In genomic region chr15:78873796-78874761, GRCh38 we compare ENCODE assay signal across 8 cellular contexts. TPM values are rescaled to one million over a fixed set of nuclear protein-coding genes. Genes with fewer than 3 reads are reported as not detected.
DNase-seq lines count a peak whose midpoint lies in the region; ATAC-seq and TF ChIP-seq lines count a peak whose summit lies in the region.

No MANE protein-coding gene starts in this region.

- H3K79me2 ChIP-seq in neural progenitor cell (ENCODE audit: low read depth): peaks cover 67% of the 10 kb centered on the region

- no peaks in the 10 kb centered on the region for H3K9me3 Mint-ChIP-seq in activated CD4-positive, alpha-beta T cell treated with anti-CD3 and anti-CD28 coated beads, Interleukin-2, amount 10 ng/mL, durations not matched to agents 7 days and 5 days
- no peaks in the 10 kb centered on the region for H3K9me3 Mint-ChIP-seq in neural progenitor cell

- no peak for TF ChIP-seq CTCF in neural progenitor cell (IDR thresholded peaks at IDR 0.05)

- no peaks in the 10 kb centered on the region for H3K9me3 ChIP-seq in HUES6 (ENCODE audit: control insufficient read depth, insufficient read depth, low read depth, low read length)
- no peaks in the 10 kb centered on the region for H3K9me3 ChIP-seq in neural progenitor cell (ENCODE audit: low read depth)

- H2AFZ ChIP-seq in neural progenitor cell (replicated peaks): no peak overlapping the region

- peaks cover 29% of the 10 kb centered on the region for H3F3A ChIP-seq in neural progenitor cell (ENCODE audit: low read depth)

- H3K4me2 ChIP-seq in neural progenitor cell: peak overlapping the region; percentile 81

- H3K4me1 ChIP-seq in HUES6 (ENCODE audit: control insufficient read depth, insufficient read depth, low read length): peaks cover 41% of the 10 kb centered on the region
- H3K4me1 ChIP-seq in neural progenitor cell: peaks cover 48% of the 10 kb centered on the region

- H3K27ac Mint-ChIP-seq in activated CD4-positive, alpha-beta T cell treated with anti-CD3 and anti-CD28 coated beads, Interleukin-2, amount 10 ng/mL, durations not matched to agents 7 days and 5 days: peak overlapping the region; percentile 100
- H3K27ac Mint-ChIP-seq in neural progenitor cell: peak overlapping the region; percentile 100

- H3K36me3 ChIP-seq in HUES6 (ENCODE audit: control insufficient read depth, insufficient read depth, low read length): peaks cover 6% of the 10 kb centered on the region; the same call in 1 of the 2 replicates
- H3K36me3 ChIP-seq in neural progenitor cell: no peaks in the 10 kb centered on the region

- H3K27me3 Mint-ChIP-seq in activated CD4-positive, alpha-beta T cell treated with anti-CD3 and anti-CD28 coated beads, Interleukin-2, amount 10 ng/mL, durations not matched to agents 7 days and 5 days: no peaks in the 10 kb centered on the region
- H3K27me3 Mint-ChIP-seq in neural progenitor cell (ENCODE audit: insufficient read depth, low read depth): peaks cover 16% of the 10 kb centered on the region

- H3K4me3 Mint-ChIP-seq in activated CD4-positive, alpha-beta T cell treated with anti-CD3 and anti-CD28 coated beads, Interleukin-2, amount 10 ng/mL, durations not matched to agents 7 days and 5 days: peak overlapping the region; percentile 100
- peak overlapping the region; percentile 99 for H3K4me3 Mint-ChIP-seq in neural progenitor cell

- H3K4me1 Mint-ChIP-seq in activated CD4-positive, alpha-beta T cell treated with anti-CD3 and anti-CD28 coated beads, Interleukin-2, amount 10 ng/mL, durations not matched to agents 7 days and 5 days: peaks cover 51% of the 10 kb centered on the region
- peaks cover 38% of the 10 kb centered on the region for H3K4me1 Mint-ChIP-seq in neural progenitor cell

- ATAC-seq in HG03095 (IDR thresholded peaks at IDR 0.05; ENCODE audit: unreplicated experiment) (no peak), HG02759 (IDR thresholded peaks at IDR 0.05; ENCODE audit: unreplicated experiment) (no peak)

- DNase-seq in CD1c-positive myeloid dendritic cell (ENCODE audit: extremely low spot score) (peak; percentile 69), epithelial cell of prostate (ENCODE audit: low read depth, low spot score) (no peak), neural progenitor cell (ENCODE audit: low spot score) (peak; percentile 32), Ammon's horn (ENCODE audit: low spot score) (no peak)
- DNase-seq in activated CD4-positive, alpha-beta T cell treated with anti-CD3 and anti-CD28 coated beads, Interleukin-2, amount 10 ng/mL, durations not matched to agents 7 days and 5 days: peak; percentile 56

- H3K9ac ChIP-seq in HUES6 (ENCODE audit: low read length): peak overlapping the region; percentile 100
- peak overlapping the region; percentile 77 for H3K9ac ChIP-seq in neural progenitor cell

- peak overlapping the region; percentile 100 for H3K27ac ChIP-seq in HUES6 (ENCODE audit: low read depth, low read length)
- peak overlapping the region; percentile 98 for H3K27ac ChIP-seq in epithelial cell of prostate
- H3K27ac ChIP-seq in neural progenitor cell: peak overlapping the region; percentile 100

- H3K27me3 ChIP-seq in HUES6 (ENCODE audit: control insufficient read depth, insufficient read depth, low read length) (no peaks in the 10 kb centered on the region), neural progenitor cell (no peaks in the 10 kb centered on the region)

- H3K4me3 ChIP-seq in HUES6 (ENCODE audit: low read depth, low read length) (peak overlapping the region; percentile 100), neural progenitor cell (peak overlapping the region; percentile 92)

- POLR2A ChIA-PET in activated CD4-positive, alpha-beta T cell treated with anti-CD3 and anti-CD28 coated beads, Interleukin-2, amount 10 ng/mL, durations not matched to agents 7 days and 5 days (lab: Charles Lee): interaction anchor here (0.6 kb wide), 1 partner anchor 1093 kb away, joined by 3 read pairs; no protein-coding TSS in a partner anchor

- CTCF ChIA-PET in activated CD4-positive, alpha-beta T cell treated with anti-CD3 and anti-CD28 coated beads, Interleukin-2, amount 10 ng/mL, durations not matched to agents 7 days and 5 days (lab: Charles Lee): interaction anchor here (0.6 to 1.9 kb wide), 13 partner anchors 11 to 807 kb away, joined by 3 to 9 read pairs (median 3); no protein-coding TSS in a partner anchor

- peaks cover 55% of the 10 kb centered on the region for H4K20me1 ChIP-seq in neural progenitor cell (ENCODE audit: low read depth)

- peaks cover 21% of the 10 kb centered on the region for H3K36me3 Mint-ChIP-seq in activated CD4-positive, alpha-beta T cell treated with anti-CD3 and anti-CD28 coated beads, Interleukin-2, amount 10 ng/mL, durations not matched to agents 7 days and 5 days (ENCODE audit: low read depth)
- peaks cover 12% of the 10 kb centered on the region for H3K36me3 Mint-ChIP-seq in neural progenitor cell

RNA-seq across cellular contexts. Expression of gene MORF4L1, which starts 1.4 kb away (rescaled TPM):
- total RNA-seq in activated CD4-positive, alpha-beta T cell treated with anti-CD3 and anti-CD28 coated beads, Interleukin-2, amount 10 ng/mL, durations not matched to agents 7 days and 5 days: 100 to 1,000 TPM; 225 to 274 TPM
- 633 and 930 TPM in 2 replicates for total RNA-seq in neural progenitor cell (ENCODE audit: low replicate concordance)

Comparison
In these comparisons a context has a peak if more than half of its experiments do, and no peak if none do; other contexts are left out.
1. DNase-seq: peak in CD1c-positive myeloid dendritic cell (single experiment), activated CD4-positive, alpha-beta T cell treated with anti-CD3 and anti-CD28 coated beads, Interleukin-2, amount 10 ng/mL, durations not matched to agents 7 days and 5 days (single experiment) and neural progenitor cell (single experiment); none in epithelial cell of prostate (single experiment) and Ammon's horn (single experiment).
2. Peak in every context shown above with its lines, with median percentiles within 50 percentile points of each other: H3K27ac ChIP-seq.